1 cellular context compared by ENCODE assay signal in the genomic region with DNA sequence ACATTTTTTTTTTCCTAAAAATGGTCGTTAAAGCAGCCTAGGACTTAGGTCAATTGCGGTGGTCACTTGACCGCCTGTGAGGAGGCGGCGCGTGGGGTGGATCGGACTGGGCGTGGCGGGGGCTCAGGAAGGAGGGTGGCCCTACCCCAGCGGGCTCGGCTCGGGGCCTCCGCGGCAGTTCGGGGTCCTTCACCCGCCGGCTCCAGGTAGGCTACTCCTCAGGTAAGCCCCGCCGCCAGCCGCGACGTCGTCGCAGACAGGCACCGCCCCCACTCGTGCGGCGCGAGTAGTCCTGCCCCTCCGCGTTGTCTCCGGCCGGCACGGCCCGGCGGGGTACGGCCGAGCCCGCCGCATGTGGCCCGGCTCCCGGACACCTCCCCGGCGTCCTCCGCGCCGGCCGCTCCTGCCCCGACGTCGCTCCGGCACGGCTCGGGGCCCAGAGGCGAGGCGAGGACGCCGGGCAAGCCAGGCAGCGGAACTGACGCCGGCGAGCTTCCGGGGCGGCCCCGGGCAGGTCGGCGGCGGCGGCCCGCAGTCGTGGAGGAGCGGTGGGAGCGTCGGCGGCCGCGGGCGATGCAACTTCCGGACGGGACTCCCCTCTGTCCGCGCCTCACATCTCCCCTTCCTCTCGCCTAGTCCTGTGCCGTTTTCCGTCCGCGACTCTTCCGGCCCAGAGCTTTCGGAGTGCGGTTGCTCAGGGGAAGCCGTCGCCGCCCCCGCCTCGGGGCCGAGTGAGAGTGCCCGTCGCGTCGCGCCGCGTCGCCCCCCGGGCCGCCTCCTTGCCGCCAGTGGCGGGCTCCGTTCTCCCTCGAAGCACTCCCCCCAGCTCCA.
TF ChIP-seq lines count a peak whose summit lies in the region.

A gene (plus strand): TSS at position 513 of the 831 bp plus-strand sequence. CDS start 322 bp downstream, outside the sequence.

TF ChIP-seq in GM12878, 131 proteins besides CTCF, POLR2A, EP300 and RAD21 (continued from another document):
- TF ChIP-seq ASH2L (IDR thresholded peaks at IDR 0.05; ENCODE audit: borderline replicate concordance, low read depth): peak; percentile 83; the same call in 1 of the 2 replicates
- peak; percentile 63; the same call in 1 of the 2 replicates for TF ChIP-seq CHD2 (IDR thresholded peaks at IDR 0.05; ENCODE audit: borderline replicate concordance, low read depth, low read length)
- TF ChIP-seq MYB (IDR thresholded peaks at IDR 0.05; ENCODE audit: borderline replicate concordance, low read depth, low read length): no peak
- peak; percentile 93 for TF ChIP-seq BACH1 (IDR thresholded peaks at IDR 0.05; ENCODE audit: borderline replicate concordance)
- no peak for TF ChIP-seq EED (IDR thresholded peaks at IDR 0.05; ENCODE audit: low read depth)
- peak; percentile 96 for TF ChIP-seq GATAD2B (conservative IDR thresholded peaks at IDR 0.05; ENCODE audit: low read depth)
- TF ChIP-seq BRCA1 (IDR thresholded peaks at IDR 0.05; ENCODE audit: low read depth, low read length): no peak
- TF ChIP-seq CHD4 (IDR thresholded peaks at IDR 0.05): no peak
- TF ChIP-seq MXI1 (IDR thresholded peaks at IDR 0.05; ENCODE audit: low read depth, low read length): no peak; the same call in 1 of the 2 replicates
- TF ChIP-seq CEBPB (IDR thresholded peaks at IDR 0.05; ENCODE audit: borderline replicate concordance in 1 of 2, low read depth in 2 of 2, low read length in 2 of 2): no peak
- TF ChIP-seq PML (IDR thresholded peaks at IDR 0.05; ENCODE audit: low read length): peak; percentile 53; the same call in 1 of the 2 replicates
- TF ChIP-seq DPF2 (IDR thresholded peaks at IDR 0.05): peak; percentile 85; the same call in 1 of the 2 replicates
- TF ChIP-seq, protein P1, sequence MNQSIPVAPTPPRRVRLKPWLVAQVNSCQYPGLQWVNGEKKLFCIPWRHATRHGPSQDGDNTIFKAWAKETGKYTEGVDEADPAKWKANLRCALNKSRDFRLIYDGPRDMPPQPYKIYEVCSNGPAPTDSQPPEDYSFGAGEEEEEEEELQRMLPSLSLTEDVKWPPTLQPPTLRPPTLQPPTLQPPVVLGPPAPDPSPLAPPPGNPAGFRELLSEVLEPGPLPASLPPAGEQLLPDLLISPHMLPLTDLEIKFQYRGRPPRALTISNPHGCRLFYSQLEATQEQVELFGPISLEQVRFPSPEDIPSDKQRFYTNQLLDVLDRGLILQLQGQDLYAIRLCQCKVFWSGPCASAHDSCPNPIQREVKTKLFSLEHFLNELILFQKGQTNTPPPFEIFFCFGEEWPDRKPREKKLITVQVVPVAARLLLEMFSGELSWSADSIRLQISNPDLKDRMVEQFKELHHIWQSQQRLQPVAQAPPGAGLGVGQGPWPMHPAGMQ (IDR thresholded peaks at IDR 0.05; ENCODE audit: borderline replicate concordance): no peak
- peak; percentile 79 for TF ChIP-seq RELA (IDR thresholded peaks at IDR 0.05; ENCODE audit: borderline replicate concordance, partially characterized antibody)
- TF ChIP-seq, protein P2, sequence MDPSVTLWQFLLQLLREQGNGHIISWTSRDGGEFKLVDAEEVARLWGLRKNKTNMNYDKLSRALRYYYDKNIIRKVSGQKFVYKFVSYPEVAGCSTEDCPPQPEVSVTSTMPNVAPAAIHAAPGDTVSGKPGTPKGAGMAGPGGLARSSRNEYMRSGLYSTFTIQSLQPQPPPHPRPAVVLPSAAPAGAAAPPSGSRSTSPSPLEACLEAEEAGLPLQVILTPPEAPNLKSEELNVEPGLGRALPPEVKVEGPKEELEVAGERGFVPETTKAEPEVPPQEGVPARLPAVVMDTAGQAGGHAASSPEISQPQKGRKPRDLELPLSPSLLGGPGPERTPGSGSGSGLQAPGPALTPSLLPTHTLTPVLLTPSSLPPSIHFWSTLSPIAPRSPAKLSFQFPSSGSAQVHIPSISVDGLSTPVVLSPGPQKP (IDR thresholded peaks at IDR 0.05; ENCODE audit: low read depth, low read length): peak; percentile 80; the same call in 1 of the 2 replicates
- TF ChIP-seq IRF4 (IDR thresholded peaks at IDR 0.05; ENCODE audit: low read depth, low read length): 0 out of 2 replicates have a peak, but pooled peaks have one; percentile 14
- peak; percentile 81 for TF ChIP-seq KLF5 (IDR thresholded peaks at IDR 0.05; ENCODE audit: partially characterized antibody)
- TF ChIP-seq MTA3 (IDR thresholded peaks at IDR 0.05; ENCODE audit: borderline replicate concordance, low read length): no peak
- TF ChIP-seq CBFB (IDR thresholded peaks at IDR 0.05; ENCODE audit: low read depth): no peak
- TF ChIP-seq, protein P3, sequence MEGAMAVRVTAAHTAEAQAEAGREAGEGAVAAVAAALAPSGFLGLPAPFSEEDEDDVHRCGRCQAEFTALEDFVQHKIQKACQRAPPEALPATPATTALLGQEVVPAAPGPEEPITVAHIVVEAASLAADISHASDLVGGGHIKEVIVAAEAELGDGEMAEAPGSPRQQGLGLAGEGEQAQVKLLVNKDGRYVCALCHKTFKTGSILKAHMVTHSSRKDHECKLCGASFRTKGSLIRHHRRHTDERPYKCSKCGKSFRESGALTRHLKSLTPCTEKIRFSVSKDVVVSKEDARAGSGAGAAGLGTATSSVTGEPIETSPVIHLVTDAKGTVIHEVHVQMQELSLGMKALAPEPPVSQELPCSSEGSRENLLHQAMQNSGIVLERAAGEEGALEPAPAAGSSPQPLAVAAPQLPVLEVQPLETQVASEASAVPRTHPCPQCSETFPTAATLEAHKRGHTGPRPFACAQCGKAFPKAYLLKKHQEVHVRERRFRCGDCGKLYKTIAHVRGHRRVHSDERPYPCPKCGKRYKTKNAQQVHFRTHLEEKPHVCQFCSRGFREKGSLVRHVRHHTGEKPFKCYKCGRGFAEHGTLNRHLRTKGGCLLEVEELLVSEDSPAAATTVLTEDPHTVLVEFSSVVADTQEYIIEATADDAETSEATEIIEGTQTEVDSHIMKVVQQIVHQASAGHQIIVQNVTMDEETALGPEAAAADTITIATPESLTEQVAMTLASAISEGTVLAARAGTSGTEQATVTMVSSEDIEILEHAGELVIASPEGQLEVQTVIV (IDR thresholded peaks at IDR 0.05; ENCODE audit: borderline replicate concordance, partially characterized antibody): no peak
- TF ChIP-seq SPI1 (IDR thresholded peaks at IDR 0.05; ENCODE audit: borderline replicate concordance, insufficient read depth, low read depth, low read length): peak; percentile 46
- peak; percentile 62; the same call in 1 of the 2 replicates for TF ChIP-seq YY1 (IDR thresholded peaks at IDR 0.05; ENCODE audit: low read depth, low read length)
- TF ChIP-seq NRF1 (conservative IDR thresholded peaks at IDR 0.05; ENCODE audit: low read depth, low read length): no peak
- peak; percentile 87 for TF ChIP-seq NFXL1 (IDR thresholded peaks at IDR 0.05; ENCODE audit: borderline replicate concordance)
- TF ChIP-seq POLR2AphosphoS2 (IDR thresholded peaks at IDR 0.05; ENCODE audit: low read depth, low read length): peak; percentile 70
- TF ChIP-seq JUND (IDR thresholded peaks at IDR 0.05; ENCODE audit: low read depth, low read length): no peak
- TF ChIP-seq, protein P4, sequence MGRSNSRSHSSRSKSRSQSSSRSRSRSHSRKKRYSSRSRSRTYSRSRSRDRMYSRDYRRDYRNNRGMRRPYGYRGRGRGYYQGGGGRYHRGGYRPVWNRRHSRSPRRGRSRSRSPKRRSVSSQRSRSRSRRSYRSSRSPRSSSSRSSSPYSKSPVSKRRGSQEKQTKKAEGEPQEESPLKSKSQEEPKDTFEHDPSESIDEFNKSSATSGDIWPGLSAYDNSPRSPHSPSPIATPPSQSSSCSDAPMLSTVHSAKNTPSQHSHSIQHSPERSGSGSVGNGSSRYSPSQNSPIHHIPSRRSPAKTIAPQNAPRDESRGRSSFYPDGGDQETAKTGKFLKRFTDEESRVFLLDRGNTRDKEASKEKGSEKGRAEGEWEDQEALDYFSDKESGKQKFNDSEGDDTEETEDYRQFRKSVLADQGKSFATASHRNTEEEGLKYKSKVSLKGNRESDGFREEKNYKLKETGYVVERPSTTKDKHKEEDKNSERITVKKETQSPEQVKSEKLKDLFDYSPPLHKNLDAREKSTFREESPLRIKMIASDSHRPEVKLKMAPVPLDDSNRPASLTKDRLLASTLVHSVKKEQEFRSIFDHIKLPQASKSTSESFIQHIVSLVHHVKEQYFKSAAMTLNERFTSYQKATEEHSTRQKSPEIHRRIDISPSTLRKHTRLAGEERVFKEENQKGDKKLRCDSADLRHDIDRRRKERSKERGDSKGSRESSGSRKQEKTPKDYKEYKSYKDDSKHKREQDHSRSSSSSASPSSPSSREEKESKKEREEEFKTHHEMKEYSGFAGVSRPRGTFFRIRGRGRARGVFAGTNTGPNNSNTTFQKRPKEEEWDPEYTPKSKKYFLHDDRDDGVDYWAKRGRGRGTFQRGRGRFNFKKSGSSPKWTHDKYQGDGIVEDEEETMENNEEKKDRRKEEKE (IDR thresholded peaks at IDR 0.05): peak; percentile 68; the same call in 1 of the 2 replicates
- no peak for TF ChIP-seq ZNF622 (IDR thresholded peaks at IDR 0.05)
- TF ChIP-seq ZNF384 (IDR thresholded peaks at IDR 0.05; ENCODE audit: borderline replicate concordance, low read depth, low read length): no peak
- peak; percentile 24; the same call in 1 of the 2 replicates for TF ChIP-seq TBL1XR1 (IDR thresholded peaks at IDR 0.05; ENCODE audit: low read depth, low read length)
- TF ChIP-seq, protein P5, sequence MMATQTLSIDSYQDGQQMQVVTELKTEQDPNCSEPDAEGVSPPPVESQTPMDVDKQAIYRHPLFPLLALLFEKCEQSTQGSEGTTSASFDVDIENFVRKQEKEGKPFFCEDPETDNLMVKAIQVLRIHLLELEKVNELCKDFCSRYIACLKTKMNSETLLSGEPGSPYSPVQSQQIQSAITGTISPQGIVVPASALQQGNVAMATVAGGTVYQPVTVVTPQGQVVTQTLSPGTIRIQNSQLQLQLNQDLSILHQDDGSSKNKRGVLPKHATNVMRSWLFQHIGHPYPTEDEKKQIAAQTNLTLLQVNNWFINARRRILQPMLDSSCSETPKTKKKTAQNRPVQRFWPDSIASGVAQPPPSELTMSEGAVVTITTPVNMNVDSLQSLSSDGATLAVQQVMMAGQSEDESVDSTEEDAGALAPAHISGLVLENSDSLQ (IDR thresholded peaks at IDR 0.05): no peak; the same call in 1 of the 2 replicates
- peak; percentile 76 for TF ChIP-seq CREB1 (IDR thresholded peaks at IDR 0.05; ENCODE audit: low read depth)
- peak; percentile 75 for TF ChIP-seq MYC (IDR thresholded peaks at IDR 0.05; ENCODE audit: insufficient read depth, insufficient read length, insufficient replicate concordance, low read length, severe bottlenecking)
- TF ChIP-seq NFYA (IDR thresholded peaks at IDR 0.05; ENCODE audit: borderline replicate concordance, low read depth, low read length): no peak
- peak; percentile 99 for TF ChIP-seq LARP7 (IDR thresholded peaks at IDR 0.05)
- no peak for TF ChIP-seq MTA2 (IDR thresholded peaks at IDR 0.05; ENCODE audit: low read depth)
- TF ChIP-seq SREBF1 (IDR thresholded peaks at IDR 0.05; ENCODE audit: low read length): no peak; the same call in 1 of the 2 replicates
